Comparison of ENCODE assay signal across 1 cellular context in the genomic region with DNA sequence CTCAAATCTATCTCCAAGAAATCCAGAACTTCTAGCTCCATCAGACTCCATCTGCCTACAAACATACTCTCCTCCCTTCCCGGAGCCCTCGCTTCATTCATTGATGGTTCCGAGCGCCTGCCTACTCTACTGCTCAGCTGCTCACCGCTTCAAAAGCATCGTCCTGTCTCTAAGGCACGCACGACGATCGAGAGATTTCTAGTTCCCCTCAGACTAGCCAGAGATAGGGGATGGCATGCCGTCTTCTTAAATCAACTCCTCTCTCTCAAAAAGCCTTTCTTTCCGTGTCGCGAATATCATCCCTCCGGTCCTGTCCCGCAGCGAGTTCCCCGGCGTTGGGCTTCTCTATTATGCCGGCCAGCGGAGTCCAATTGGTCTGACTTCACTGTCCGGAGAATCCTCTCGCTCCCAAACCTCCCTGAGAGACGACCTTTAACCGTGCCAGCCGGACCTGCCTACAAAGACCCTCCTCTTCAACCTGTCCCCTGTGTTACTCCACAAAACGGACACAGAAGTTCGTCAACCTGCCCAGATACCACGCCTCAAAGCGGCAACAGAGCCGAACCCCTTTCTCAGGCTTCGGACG.
A peak's percentile ranks its signal among the peaks of the same experiment; 100 is the strongest.
TF ChIP-seq lines count a peak whose summit lies in the region.

No MANE protein-coding gene starts in this region.

TF ChIP-seq in HepG2, 621 proteins besides CTCF, POLR2A, EP300 and RAD21 (continues in another document):
- TF ChIP-seq, protein P1, sequence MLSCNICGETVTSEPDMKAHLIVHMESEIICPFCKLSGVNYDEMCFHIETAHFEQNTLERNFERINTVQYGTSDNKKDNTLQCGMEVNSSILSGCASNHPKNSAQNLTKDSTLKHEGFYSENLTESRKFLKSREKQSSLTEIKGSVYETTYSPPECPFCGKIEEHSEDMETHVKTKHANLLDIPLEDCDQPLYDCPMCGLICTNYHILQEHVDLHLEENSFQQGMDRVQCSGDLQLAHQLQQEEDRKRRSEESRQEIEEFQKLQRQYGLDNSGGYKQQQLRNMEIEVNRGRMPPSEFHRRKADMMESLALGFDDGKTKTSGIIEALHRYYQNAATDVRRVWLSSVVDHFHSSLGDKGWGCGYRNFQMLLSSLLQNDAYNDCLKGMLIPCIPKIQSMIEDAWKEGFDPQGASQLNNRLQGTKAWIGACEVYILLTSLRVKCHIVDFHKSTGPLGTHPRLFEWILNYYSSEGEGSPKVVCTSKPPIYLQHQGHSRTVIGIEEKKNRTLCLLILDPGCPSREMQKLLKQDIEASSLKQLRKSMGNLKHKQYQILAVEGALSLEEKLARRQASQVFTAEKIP (CRISPR knock-in tag; IDR thresholded peaks at IDR 0.05; ENCODE audit: borderline replicate concordance): no peak
- 0 out of 2 replicates have a peak, but pooled peaks have one; percentile 48 for TF ChIP-seq ZNF296 (CRISPR knock-in tag; conservative IDR thresholded peaks at IDR 0.05)
- TF ChIP-seq, protein P2, sequence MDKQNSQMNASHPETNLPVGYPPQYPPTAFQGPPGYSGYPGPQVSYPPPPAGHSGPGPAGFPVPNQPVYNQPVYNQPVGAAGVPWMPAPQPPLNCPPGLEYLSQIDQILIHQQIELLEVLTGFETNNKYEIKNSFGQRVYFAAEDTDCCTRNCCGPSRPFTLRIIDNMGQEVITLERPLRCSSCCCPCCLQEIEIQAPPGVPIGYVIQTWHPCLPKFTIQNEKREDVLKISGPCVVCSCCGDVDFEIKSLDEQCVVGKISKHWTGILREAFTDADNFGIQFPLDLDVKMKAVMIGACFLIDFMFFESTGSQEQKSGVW (CRISPR knock-in tag; IDR thresholded peaks at IDR 0.05; ENCODE audit: borderline replicate concordance): no peak
- peak; percentile 27; the same call in 1 of the 2 replicates for TF ChIP-seq KMT2A (CRISPR knock-in tag; IDR thresholded peaks at IDR 0.05)
- 0 out of 2 replicates have a peak, but pooled peaks have one; percentile 26 for TF ChIP-seq DNMT1 (CRISPR knock-in tag; IDR thresholded peaks at IDR 0.05)
- TF ChIP-seq ATF3 (CRISPR knock-in tag; IDR thresholded peaks at IDR 0.05): 0 out of 2 replicates have a peak, but pooled peaks have one; percentile 3
- TF ChIP-seq, protein P3, sequence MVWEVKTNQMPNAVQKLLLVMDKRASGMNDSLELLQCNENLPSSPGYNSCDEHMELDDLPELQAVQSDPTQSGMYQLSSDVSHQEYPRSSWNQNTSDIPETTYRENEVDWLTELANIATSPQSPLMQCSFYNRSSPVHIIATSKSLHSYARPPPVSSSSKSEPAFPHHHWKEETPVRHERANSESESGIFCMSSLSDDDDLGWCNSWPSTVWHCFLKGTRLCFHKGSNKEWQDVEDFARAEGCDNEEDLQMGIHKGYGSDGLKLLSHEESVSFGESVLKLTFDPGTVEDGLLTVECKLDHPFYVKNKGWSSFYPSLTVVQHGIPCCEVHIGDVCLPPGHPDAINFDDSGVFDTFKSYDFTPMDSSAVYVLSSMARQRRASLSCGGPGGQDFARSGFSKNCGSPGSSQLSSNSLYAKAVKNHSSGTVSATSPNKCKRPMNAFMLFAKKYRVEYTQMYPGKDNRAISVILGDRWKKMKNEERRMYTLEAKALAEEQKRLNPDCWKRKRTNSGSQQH (CRISPR knock-in tag; IDR thresholded peaks at IDR 0.05; ENCODE audit: low read depth): 0 out of 2 replicates have a peak, but pooled peaks have one; percentile 17
- TF ChIP-seq ZNF282 (IDR thresholded peaks at IDR 0.05; ENCODE audit: partially characterized antibody): no peak
- 0 out of 2 replicates have a peak, but pooled peaks have one; percentile 2 for TF ChIP-seq MED1 (CRISPR knock-in tag; IDR thresholded peaks at IDR 0.05)
- 0 out of 2 replicates have a peak, but pooled peaks have one; percentile 14 for TF ChIP-seq THAP7 (CRISPR knock-in tag; IDR thresholded peaks at IDR 0.05)
- no peak for TF ChIP-seq TARDBP (CRISPR knock-in tag; IDR thresholded peaks at IDR 0.05)
- TF ChIP-seq, protein P4, sequence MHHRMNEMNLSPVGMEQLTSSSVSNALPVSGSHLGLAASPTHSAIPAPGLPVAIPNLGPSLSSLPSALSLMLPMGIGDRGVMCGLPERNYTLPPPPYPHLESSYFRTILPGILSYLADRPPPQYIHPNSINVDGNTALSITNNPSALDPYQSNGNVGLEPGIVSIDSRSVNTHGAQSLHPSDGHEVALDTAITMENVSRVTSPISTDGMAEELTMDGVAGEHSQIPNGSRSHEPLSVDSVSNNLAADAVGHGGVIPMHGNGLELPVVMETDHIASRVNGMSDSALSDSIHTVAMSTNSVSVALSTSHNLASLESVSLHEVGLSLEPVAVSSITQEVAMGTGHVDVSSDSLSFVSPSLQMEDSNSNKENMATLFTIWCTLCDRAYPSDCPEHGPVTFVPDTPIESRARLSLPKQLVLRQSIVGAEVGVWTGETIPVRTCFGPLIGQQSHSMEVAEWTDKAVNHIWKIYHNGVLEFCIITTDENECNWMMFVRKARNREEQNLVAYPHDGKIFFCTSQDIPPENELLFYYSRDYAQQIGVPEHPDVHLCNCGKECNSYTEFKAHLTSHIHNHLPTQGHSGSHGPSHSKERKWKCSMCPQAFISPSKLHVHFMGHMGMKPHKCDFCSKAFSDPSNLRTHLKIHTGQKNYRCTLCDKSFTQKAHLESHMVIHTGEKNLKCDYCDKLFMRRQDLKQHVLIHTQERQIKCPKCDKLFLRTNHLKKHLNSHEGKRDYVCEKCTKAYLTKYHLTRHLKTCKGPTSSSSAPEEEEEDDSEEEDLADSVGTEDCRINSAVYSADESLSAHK (CRISPR knock-in tag; IDR thresholded peaks at IDR 0.05; ENCODE audit: borderline replicate concordance): no peak
- TF ChIP-seq, protein P5, sequence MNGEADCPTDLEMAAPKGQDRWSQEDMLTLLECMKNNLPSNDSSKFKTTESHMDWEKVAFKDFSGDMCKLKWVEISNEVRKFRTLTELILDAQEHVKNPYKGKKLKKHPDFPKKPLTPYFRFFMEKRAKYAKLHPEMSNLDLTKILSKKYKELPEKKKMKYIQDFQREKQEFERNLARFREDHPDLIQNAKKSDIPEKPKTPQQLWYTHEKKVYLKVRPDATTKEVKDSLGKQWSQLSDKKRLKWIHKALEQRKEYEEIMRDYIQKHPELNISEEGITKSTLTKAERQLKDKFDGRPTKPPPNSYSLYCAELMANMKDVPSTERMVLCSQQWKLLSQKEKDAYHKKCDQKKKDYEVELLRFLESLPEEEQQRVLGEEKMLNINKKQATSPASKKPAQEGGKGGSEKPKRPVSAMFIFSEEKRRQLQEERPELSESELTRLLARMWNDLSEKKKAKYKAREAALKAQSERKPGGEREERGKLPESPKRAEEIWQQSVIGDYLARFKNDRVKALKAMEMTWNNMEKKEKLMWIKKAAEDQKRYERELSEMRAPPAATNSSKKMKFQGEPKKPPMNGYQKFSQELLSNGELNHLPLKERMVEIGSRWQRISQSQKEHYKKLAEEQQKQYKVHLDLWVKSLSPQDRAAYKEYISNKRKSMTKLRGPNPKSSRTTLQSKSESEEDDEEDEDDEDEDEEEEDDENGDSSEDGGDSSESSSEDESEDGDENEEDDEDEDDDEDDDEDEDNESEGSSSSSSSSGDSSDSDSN (CRISPR knock-in tag; IDR thresholded peaks at IDR 0.05): no peak; the same call in 1 of the 2 replicates
- TF ChIP-seq ZSCAN5A (CRISPR knock-in tag; IDR thresholded peaks at IDR 0.05; ENCODE audit: borderline replicate concordance): no peak
- no peak for TF ChIP-seq ZNF841 (CRISPR knock-in tag; IDR thresholded peaks at IDR 0.05; ENCODE audit: borderline replicate concordance)
- 0 out of 2 replicates have a peak, but pooled peaks have one; percentile 23 for TF ChIP-seq ZNF646 (CRISPR knock-in tag; IDR thresholded peaks at IDR 0.05)
- TF ChIP-seq ZNF256 (CRISPR knock-in tag; conservative IDR thresholded peaks at IDR 0.05): no peak
- TF ChIP-seq HES4 (CRISPR knock-in tag; IDR thresholded peaks at IDR 0.05; ENCODE audit: borderline replicate concordance): 0 out of 2 replicates have a peak, but pooled peaks have one; percentile 39
- TF ChIP-seq ZNF790 (CRISPR knock-in tag; IDR thresholded peaks at IDR 0.05; ENCODE audit: borderline replicate concordance): 0 out of 2 replicates have a peak, but pooled peaks have one; percentile 11
- TF ChIP-seq MEIS1 (CRISPR knock-in tag; IDR thresholded peaks at IDR 0.05; ENCODE audit: borderline replicate concordance): no peak
- 0 out of 2 replicates have a peak, but pooled peaks have one; percentile 41 for TF ChIP-seq ZSCAN20 (CRISPR knock-in tag; IDR thresholded peaks at IDR 0.05; ENCODE audit: borderline replicate concordance)
- TF ChIP-seq ZIK1 (CRISPR knock-in tag; IDR thresholded peaks at IDR 0.05; ENCODE audit: borderline replicate concordance, low read depth): 0 out of 2 replicates have a peak, but pooled peaks have one; percentile 45
- TF ChIP-seq, protein P6, sequence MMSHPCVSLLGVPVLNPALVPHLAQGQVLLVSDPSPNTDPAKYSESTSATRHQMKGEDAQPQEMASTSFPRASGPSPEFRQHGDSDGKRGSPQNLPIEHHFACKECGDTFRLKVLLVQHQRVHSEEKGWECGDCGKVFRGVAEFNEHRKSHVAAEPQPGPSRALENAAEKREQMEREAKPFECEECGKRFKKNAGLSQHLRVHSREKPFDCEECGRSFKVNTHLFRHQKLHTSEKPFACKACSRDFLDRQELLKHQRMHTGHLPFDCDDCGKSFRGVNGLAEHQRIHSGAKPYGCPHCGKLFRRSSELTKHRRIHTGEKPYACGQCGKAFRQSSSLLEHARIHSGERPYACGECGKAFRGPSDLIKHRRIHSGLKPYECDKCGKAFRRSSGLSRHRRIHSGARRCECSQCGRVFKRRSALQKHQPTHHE (CRISPR knock-in tag; IDR thresholded peaks at IDR 0.05; ENCODE audit: borderline replicate concordance): no peak
- TF ChIP-seq EEA1 (CRISPR knock-in tag; IDR thresholded peaks at IDR 0.05; ENCODE audit: borderline replicate concordance): peak; percentile 74; the same call in 1 of the 2 replicates
- 0 out of 2 replicates have a peak, but pooled peaks have one; percentile 3 for TF ChIP-seq RFXANK (CRISPR knock-in tag; IDR thresholded peaks at IDR 0.05)
- no peak for TF ChIP-seq LCORL (IDR thresholded peaks at IDR 0.05)
- 0 out of 2 replicates have a peak, but pooled peaks have one; percentile 29 for TF ChIP-seq LCORL (CRISPR knock-in tag; IDR thresholded peaks at IDR 0.05)
- peak; percentile 1; the same call in 1 of the 2 replicates for TF ChIP-seq ZNF772 (CRISPR knock-in tag; IDR thresholded peaks at IDR 0.05)
- peak; percentile 12; the same call in 1 of the 2 replicates for TF ChIP-seq ZNF225 (CRISPR knock-in tag; IDR thresholded peaks at IDR 0.05)
- TF ChIP-seq SUZ12 (IDR thresholded peaks at IDR 0.05; ENCODE audit: low read depth, low read length): no peak
- no peak for TF ChIP-seq ZNF737 (CRISPR knock-in tag; IDR thresholded peaks at IDR 0.05; ENCODE audit: borderline replicate concordance)
- TF ChIP-seq ZNF30 (CRISPR knock-in tag; IDR thresholded peaks at IDR 0.05): no peak
- TF ChIP-seq ATF7 (IDR thresholded peaks at IDR 0.05): no peak
- TF ChIP-seq ATF7 (CRISPR knock-in tag; IDR thresholded peaks at IDR 0.05): no peak
- TF ChIP-seq ZSCAN25 (CRISPR knock-in tag; IDR thresholded peaks at IDR 0.05): no peak
- TF ChIP-seq ZNF501 (CRISPR knock-in tag; IDR thresholded peaks at IDR 0.05): no peak
